ENCODE assay signal across 25 cellular contexts in the genomic region with DNA sequence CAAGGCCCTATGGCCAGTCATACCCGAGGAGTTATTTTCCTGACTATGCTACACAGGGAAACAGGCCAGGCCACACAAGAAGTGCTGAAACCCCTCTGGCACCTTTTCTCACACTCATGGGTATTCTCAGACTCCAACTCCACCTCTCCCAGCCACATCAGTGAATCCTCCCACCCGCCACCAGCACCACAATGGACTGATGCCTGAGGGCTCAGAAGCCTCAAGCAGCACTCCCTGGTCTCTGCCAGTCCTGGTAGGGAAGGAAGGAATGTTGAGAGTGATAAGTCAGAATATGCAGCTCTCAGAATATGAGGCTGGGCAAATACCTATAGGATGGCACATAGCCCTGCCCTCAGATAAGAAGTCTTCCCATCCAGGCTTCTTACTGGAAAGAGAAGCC.
"Had no signal": no experiment of that assay in that cellular context is flagged by ENCODE, and none has a peak within 500 bp of the region (broad histone marks: within the 10 kb centered on the region; RNA-seq: fewer than 3 reads in every experiment).

No MANE protein-coding gene starts in this region.

- H3K36me3 ChIP-seq: gastroesophageal sphincter, vagina had no signal

- DNase-seq: activated CD4-positive, alpha-beta T cell treated with anti-CD3 and anti-CD28 coated beads, Interleukin-2, amount 10 ng/mL, durations not matched to agents 7 days and 5 days; activated CD8-positive, alpha-beta memory T cell treated with anti-CD3 and anti-CD28 coated beads, Interleukin-2, amount 10 ng/mL, durations not matched to agents 7 days and 5 days; activated CD8-positive, alpha-beta T cell treated with anti-CD3 and anti-CD28 coated beads for 36 hours; activated gamma-delta T cell; activated T-cell treated with anti-CD3 and anti-CD28 coated beads for 4 hours; aorta; central memory CD4-positive, alpha-beta T cell; effector memory CD4-positive, alpha-beta T cell; head of caudate nucleus; hypothalamus; left colon; naive B cell; occipital lobe; stimulated activated CD4-positive, alpha-beta T cell treated with anti-CD3 and anti-CD28 coated beads, Interleukin-15, amount 100 ng/mL, for 24 hours; stimulated activated CD4-positive, alpha-beta T cell treated with anti-CD3 and anti-CD28 coated beads, Interleukin-2, amount 100 ng/mL, for 48 hours; stimulated activated CD8-positive, alpha-beta memory T cell treated with anti-CD3 and anti-CD28 coated beads, Interleukin-4, amount 100 ng/mL, for 48 hours; stimulated activated naive CD4-positive, alpha-beta T cell; testis had no signal

- H3K27me3 ChIP-seq: gastroesophageal sphincter, testis, vagina had no signal

- H3K9me3 ChIP-seq: gastroesophageal sphincter, testis, vagina had no signal

- ATAC-seq: activated CD4-positive, CD25-positive, alpha-beta regulatory T cell treated with anti-CD3 and anti-CD28 coated beads, Interleukin-2, amount 50 U/mL, for 24 hours; activated CD8-positive, alpha-beta memory T cell treated with anti-CD3 and anti-CD28 coated beads, Interleukin-2, amount 10 ng/mL, durations not matched to agents 7 days and 5 days; activated CD8-positive, alpha-beta T cell treated with anti-CD3 and anti-CD28 coated beads for 36 hours; esophagus mucosa; gastroesophageal sphincter; left colon; sciatic nerve had no signal

- H3K27ac ChIP-seq: gastroesophageal sphincter, testis, vagina, VCaP had no signal

- H3K4me3 ChIP-seq: gastroesophageal sphincter, smooth muscle cell, testis, vagina had no signal

- H3K4me1 ChIP-seq: testis, vagina had no signal
